1 cellular context compared by ENCODE assay signal in the genomic region with DNA sequence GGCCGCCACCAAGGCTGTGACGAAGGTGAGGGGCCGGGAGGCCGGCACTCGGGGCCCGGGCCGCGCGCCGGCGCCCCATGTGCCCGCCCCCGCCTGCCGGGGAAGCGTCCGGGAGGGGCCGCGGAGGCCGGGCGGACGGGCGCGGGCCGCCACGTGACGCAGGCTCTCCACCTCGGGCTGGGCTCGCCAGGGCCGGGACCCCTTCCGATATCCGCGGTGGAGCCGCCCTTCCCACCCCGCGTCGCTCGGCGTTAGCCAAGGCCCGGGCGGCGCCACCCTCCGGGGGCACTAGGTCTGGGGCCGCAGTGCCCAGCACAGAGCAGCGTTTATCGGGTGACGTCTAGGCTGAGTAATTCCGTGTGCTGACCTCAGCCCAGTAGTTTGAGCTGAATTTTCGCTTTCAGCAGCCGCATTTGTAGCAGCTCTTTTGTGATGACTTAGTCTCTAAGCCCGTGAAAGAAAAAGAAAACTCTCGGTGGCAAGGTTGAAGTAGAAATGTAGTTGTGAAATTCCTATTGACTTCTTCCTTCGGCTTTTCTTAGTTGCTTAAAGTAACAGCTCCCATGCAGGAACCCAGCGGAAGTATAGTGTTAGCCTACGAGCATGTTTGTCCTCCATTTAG.
TF ChIP-seq lines count a peak whose summit lies in the region.

No MANE protein-coding gene starts in this region.

TF ChIP-seq in GM12878, 131 proteins besides CTCF, POLR2A, EP300 and RAD21 (continued from another document and continues in another):
- TF ChIP-seq, protein P1, sequence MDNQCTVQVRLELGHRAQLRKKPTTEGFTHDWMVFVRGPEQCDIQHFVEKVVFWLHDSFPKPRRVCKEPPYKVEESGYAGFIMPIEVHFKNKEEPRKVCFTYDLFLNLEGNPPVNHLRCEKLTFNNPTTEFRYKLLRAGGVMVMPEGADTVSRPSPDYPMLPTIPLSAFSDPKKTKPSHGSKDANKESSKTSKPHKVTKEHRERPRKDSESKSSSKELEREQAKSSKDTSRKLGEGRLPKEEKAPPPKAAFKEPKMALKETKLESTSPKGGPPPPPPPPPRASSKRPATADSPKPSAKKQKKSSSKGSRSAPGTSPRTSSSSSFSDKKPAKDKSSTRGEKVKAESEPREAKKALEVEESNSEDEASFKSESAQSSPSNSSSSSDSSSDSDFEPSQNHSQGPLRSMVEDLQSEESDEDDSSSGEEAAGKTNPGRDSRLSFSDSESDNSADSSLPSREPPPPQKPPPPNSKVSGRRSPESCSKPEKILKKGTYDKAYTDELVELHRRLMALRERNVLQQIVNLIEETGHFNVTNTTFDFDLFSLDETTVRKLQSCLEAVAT (IDR thresholded peaks at IDR 0.05): 0 out of 2 replicates have a peak, but pooled peaks have one; percentile 31
- TF ChIP-seq MEF2B (IDR thresholded peaks at IDR 0.05; ENCODE audit: partially characterized antibody, poor library complexity, severe bottlenecking) (peak; percentile 28), RAD51 (IDR thresholded peaks at IDR 0.05) (0 out of 2 replicates have a peak, but pooled peaks have one; percentile 21), IKZF2 (IDR thresholded peaks at IDR 0.05) (no peak), BHLHE40 (IDR thresholded peaks at IDR 0.05; ENCODE audit: borderline replicate concordance in 1 of 2, low read depth in 2 of 2, low read length in 1 of 2) (peak; percentile 68 to 95), TBL1XR1 (IDR thresholded peaks at IDR 0.05; ENCODE audit: low read depth, low read length) (peak; percentile 37; the same call in 1 of the 2 replicates), DPF2 (IDR thresholded peaks at IDR 0.05) (peak; percentile 90), NFYA (IDR thresholded peaks at IDR 0.05; ENCODE audit: borderline replicate concordance, low read depth, low read length) (no peak), SREBF2 (IDR thresholded peaks at IDR 0.05; ENCODE audit: low read length) (no peak), CHD1 (IDR thresholded peaks at IDR 0.05; ENCODE audit: low read depth, low read length) (no peak), ZSCAN29 (IDR thresholded peaks at IDR 0.05) (0 out of 2 replicates have a peak, but pooled peaks have one; percentile 42), CEBPB (IDR thresholded peaks at IDR 0.05; ENCODE audit: borderline replicate concordance in 1 of 2, low read depth in 2 of 2, low read length in 2 of 2) (no peak), POU2F2 (IDR thresholded peaks at IDR 0.05; ENCODE audit: borderline replicate concordance, low read depth, low read length) (peak; percentile 47; the same call in 1 of the 3 replicates), EGR1 (IDR thresholded peaks at IDR 0.05; ENCODE audit: borderline replicate concordance in 1 of 2, low read depth in 2 of 2, low read length in 2 of 2) (peak in 1 of 2 experiments; percentile 94; a peak in 2 of 3 replicates), JUND (IDR thresholded peaks at IDR 0.05; ENCODE audit: low read depth, low read length) (peak; percentile 62), WRNIP1 (IDR thresholded peaks at IDR 0.05; ENCODE audit: borderline replicate concordance, low read depth, low read length) (no peak), FOXM1 (IDR thresholded peaks at IDR 0.05; ENCODE audit: low read depth, low read length) (no peak), MYB (IDR thresholded peaks at IDR 0.05; ENCODE audit: borderline replicate concordance, low read depth, low read length) (no peak), RB1 (IDR thresholded peaks at IDR 0.05; ENCODE audit: borderline replicate concordance) (peak; percentile 30; the same call in 1 of the 2 replicates), CHD2 (IDR thresholded peaks at IDR 0.05; ENCODE audit: borderline replicate concordance, low read depth, low read length) (peak; percentile 52; the same call in 1 of the 2 replicates), NFIC (IDR thresholded peaks at IDR 0.05; ENCODE audit: low read depth, low read length) (no peak), NRF1 (conservative IDR thresholded peaks at IDR 0.05; ENCODE audit: low read depth, low read length) (no peak), RFX5 (IDR thresholded peaks at IDR 0.05; ENCODE audit: low read depth, low read length) (no peak), SRF (IDR thresholded peaks at IDR 0.05; ENCODE audit: low read depth in 2 of 2, low read length in 2 of 2) (no peak)
- TF ChIP-seq, protein P2, sequence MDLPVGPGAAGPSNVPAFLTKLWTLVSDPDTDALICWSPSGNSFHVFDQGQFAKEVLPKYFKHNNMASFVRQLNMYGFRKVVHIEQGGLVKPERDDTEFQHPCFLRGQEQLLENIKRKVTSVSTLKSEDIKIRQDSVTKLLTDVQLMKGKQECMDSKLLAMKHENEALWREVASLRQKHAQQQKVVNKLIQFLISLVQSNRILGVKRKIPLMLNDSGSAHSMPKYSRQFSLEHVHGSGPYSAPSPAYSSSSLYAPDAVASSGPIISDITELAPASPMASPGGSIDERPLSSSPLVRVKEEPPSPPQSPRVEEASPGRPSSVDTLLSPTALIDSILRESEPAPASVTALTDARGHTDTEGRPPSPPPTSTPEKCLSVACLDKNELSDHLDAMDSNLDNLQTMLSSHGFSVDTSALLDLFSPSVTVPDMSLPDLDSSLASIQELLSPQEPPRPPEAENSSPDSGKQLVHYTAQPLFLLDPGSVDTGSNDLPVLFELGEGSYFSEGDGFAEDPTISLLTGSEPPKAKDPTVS (IDR thresholded peaks at IDR 0.05; ENCODE audit: low read depth, low read length): no peak
- TF ChIP-seq, protein P3, sequence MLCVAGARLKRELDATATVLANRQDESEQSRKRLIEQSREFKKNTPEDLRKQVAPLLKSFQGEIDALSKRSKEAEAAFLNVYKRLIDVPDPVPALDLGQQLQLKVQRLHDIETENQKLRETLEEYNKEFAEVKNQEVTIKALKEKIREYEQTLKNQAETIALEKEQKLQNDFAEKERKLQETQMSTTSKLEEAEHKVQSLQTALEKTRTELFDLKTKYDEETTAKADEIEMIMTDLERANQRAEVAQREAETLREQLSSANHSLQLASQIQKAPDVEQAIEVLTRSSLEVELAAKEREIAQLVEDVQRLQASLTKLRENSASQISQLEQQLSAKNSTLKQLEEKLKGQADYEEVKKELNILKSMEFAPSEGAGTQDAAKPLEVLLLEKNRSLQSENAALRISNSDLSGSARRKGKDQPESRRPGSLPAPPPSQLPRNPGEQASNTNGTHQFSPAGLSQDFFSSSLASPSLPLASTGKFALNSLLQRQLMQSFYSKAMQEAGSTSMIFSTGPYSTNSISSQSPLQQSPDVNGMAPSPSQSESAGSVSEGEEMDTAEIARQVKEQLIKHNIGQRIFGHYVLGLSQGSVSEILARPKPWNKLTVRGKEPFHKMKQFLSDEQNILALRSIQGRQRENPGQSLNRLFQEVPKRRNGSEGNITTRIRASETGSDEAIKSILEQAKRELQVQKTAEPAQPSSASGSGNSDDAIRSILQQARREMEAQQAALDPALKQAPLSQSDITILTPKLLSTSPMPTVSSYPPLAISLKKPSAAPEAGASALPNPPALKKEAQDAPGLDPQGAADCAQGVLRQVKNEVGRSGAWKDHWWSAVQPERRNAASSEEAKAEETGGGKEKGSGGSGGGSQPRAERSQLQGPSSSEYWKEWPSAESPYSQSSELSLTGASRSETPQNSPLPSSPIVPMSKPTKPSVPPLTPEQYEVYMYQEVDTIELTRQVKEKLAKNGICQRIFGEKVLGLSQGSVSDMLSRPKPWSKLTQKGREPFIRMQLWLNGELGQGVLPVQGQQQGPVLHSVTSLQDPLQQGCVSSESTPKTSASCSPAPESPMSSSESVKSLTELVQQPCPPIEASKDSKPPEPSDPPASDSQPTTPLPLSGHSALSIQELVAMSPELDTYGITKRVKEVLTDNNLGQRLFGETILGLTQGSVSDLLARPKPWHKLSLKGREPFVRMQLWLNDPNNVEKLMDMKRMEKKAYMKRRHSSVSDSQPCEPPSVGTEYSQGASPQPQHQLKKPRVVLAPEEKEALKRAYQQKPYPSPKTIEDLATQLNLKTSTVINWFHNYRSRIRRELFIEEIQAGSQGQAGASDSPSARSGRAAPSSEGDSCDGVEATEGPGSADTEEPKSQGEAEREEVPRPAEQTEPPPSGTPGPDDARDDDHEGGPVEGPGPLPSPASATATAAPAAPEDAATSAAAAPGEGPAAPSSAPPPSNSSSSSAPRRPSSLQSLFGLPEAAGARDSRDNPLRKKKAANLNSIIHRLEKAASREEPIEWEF (IDR thresholded peaks at IDR 0.05; ENCODE audit: insufficient replicate concordance, low read depth, low read length): no peak
- TF ChIP-seq, protein P4, sequence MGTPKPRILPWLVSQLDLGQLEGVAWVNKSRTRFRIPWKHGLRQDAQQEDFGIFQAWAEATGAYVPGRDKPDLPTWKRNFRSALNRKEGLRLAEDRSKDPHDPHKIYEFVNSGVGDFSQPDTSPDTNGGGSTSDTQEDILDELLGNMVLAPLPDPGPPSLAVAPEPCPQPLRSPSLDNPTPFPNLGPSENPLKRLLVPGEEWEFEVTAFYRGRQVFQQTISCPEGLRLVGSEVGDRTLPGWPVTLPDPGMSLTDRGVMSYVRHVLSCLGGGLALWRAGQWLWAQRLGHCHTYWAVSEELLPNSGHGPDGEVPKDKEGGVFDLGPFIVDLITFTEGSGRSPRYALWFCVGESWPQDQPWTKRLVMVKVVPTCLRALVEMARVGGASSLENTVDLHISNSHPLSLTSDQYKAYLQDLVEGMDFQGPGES (IDR thresholded peaks at IDR 0.05): no peak
- TF ChIP-seq, protein P5, sequence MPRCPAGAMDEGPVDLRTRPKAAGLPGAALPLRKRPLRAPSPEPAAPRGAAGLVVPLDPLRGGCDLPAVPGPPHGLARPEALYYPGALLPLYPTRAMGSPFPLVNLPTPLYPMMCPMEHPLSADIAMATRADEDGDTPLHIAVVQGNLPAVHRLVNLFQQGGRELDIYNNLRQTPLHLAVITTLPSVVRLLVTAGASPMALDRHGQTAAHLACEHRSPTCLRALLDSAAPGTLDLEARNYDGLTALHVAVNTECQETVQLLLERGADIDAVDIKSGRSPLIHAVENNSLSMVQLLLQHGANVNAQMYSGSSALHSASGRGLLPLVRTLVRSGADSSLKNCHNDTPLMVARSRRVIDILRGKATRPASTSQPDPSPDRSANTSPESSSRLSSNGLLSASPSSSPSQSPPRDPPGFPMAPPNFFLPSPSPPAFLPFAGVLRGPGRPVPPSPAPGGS (IDR thresholded peaks at IDR 0.05; ENCODE audit: borderline replicate concordance, insufficient read depth, low read depth, low read length, poor library complexity, severe bottlenecking): no peak
- TF ChIP-seq, protein P6, sequence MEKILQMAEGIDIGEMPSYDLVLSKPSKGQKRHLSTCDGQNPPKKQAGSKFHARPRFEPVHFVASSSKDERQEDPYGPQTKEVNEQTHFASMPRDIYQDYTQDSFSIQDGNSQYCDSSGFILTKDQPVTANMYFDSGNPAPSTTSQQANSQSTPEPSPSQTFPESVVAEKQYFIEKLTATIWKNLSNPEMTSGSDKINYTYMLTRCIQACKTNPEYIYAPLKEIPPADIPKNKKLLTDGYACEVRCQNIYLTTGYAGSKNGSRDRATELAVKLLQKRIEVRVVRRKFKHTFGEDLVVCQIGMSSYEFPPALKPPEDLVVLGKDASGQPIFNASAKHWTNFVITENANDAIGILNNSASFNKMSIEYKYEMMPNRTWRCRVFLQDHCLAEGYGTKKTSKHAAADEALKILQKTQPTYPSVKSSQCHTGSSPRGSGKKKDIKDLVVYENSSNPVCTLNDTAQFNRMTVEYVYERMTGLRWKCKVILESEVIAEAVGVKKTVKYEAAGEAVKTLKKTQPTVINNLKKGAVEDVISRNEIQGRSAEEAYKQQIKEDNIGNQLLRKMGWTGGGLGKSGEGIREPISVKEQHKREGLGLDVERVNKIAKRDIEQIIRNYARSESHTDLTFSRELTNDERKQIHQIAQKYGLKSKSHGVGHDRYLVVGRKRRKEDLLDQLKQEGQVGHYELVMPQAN (conservative IDR thresholded peaks at IDR 0.05): peak; percentile 79
- TF ChIP-seq, protein P7, sequence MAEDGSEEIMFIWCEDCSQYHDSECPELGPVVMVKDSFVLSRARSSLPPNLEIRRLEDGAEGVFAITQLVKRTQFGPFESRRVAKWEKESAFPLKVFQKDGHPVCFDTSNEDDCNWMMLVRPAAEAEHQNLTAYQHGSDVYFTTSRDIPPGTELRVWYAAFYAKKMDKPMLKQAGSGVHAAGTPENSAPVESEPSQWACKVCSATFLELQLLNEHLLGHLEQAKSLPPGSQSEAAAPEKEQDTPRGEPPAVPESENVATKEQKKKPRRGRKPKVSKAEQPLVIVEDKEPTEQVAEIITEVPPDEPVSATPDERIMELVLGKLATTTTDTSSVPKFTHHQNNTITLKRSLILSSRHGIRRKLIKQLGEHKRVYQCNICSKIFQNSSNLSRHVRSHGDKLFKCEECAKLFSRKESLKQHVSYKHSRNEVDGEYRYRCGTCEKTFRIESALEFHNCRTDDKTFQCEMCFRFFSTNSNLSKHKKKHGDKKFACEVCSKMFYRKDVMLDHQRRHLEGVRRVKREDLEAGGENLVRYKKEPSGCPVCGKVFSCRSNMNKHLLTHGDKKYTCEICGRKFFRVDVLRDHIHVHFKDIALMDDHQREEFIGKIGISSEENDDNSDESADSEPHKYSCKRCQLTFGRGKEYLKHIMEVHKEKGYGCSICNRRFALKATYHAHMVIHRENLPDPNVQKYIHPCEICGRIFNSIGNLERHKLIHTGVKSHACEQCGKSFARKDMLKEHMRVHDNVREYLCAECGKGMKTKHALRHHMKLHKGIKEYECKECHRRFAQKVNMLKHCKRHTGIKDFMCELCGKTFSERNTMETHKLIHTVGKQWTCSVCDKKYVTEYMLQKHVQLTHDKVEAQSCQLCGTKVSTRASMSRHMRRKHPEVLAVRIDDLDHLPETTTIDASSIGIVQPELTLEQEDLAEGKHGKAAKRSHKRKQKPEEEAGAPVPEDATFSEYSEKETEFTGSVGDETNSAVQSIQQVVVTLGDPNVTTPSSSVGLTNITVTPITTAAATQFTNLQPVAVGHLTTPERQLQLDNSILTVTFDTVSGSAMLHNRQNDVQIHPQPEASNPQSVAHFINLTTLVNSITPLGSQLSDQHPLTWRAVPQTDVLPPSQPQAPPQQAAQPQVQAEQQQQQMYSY (CRISPR knock-in tag; IDR thresholded peaks at IDR 0.05): no peak
- TF ChIP-seq, protein P8, sequence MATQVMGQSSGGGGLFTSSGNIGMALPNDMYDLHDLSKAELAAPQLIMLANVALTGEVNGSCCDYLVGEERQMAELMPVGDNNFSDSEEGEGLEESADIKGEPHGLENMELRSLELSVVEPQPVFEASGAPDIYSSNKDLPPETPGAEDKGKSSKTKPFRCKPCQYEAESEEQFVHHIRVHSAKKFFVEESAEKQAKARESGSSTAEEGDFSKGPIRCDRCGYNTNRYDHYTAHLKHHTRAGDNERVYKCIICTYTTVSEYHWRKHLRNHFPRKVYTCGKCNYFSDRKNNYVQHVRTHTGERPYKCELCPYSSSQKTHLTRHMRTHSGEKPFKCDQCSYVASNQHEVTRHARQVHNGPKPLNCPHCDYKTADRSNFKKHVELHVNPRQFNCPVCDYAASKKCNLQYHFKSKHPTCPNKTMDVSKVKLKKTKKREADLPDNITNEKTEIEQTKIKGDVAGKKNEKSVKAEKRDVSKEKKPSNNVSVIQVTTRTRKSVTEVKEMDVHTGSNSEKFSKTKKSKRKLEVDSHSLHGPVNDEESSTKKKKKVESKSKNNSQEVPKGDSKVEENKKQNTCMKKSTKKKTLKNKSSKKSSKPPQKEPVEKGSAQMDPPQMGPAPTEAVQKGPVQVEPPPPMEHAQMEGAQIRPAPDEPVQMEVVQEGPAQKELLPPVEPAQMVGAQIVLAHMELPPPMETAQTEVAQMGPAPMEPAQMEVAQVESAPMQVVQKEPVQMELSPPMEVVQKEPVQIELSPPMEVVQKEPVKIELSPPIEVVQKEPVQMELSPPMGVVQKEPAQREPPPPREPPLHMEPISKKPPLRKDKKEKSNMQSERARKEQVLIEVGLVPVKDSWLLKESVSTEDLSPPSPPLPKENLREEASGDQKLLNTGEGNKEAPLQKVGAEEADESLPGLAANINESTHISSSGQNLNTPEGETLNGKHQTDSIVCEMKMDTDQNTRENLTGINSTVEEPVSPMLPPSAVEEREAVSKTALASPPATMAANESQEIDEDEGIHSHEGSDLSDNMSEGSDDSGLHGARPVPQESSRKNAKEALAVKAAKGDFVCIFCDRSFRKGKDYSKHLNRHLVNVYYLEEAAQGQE (IDR thresholded peaks at IDR 0.05; ENCODE audit: low read depth, low read length): no peak
